In the genomic region with DNA sequence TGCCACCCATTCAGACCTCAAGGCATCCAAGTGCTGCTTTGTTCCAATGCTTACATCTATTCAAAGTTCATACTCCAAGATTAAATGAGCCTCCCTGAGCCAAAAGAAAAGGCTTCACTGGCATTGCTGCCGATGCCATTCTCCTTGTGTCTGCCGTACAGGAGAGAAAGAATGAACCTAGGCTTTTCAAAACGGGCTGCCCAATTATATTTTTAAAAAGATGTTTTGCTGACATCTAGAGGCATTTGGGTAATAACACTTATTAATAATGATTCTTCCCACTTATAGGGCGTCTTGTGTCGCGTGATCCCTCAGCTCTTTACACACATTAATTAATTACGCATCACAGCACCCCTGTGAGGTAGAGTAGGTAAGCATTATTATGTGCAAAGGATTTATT, we compare ENCODE assay signal across 11 cellular contexts.
DNase-seq lines count a peak whose midpoint lies in the region; ATAC-seq and TF ChIP-seq lines count a peak whose summit lies in the region.
"Had no signal": no experiment of that assay in that cellular context is flagged by ENCODE, and none has a peak within 500 bp of the region (broad histone marks: within the 10 kb centered on the region; RNA-seq: fewer than 3 reads in every experiment).

No MANE protein-coding gene starts in this region.

- no peak overlapping the region for H3K4me2 ChIP-seq in Karpas-422 (ENCODE audit: low read depth, low read length, poor library complexity, severe bottlenecking)
- H3K4me2 ChIP-seq in OCI-LY7 (ENCODE audit: low read length), result no peak overlapping the region

- POLR2A ChIA-PET in A673 (lab: Charles Lee; ENCODE audit: low non-redundant PET), result no interaction called here
- POLR2A ChIA-PET in OCI-LY7 (lab: Charles Lee), result no interaction called here

- H3K36me3 ChIP-seq in A673 (ENCODE audit: insufficient read depth, low read length, poor library complexity, severe bottlenecking) (no peaks in the 10 kb centered on the region), Karpas-422 (ENCODE audit: insufficient read depth, low read length) (no peaks in the 10 kb centered on the region), OCI-LY7 (ENCODE audit: insufficient read depth, low read length) (no peaks in the 10 kb centered on the region)

- DNase-seq in A673 (ENCODE audit: low spot score), result peak; percentile 58
- DNase-seq in Karpas-422, result peak; percentile 41
- DNase-seq in OCI-LY7 (ENCODE audit: low spot score), result no peak
- DNase-seq in foreskin keratinocyte, result peak; percentile 17 to 37
- no peak for DNase-seq in dedifferentiated amniotic fluid mesenchymal stem cell (ENCODE audit: extremely low spot score)
- DNase-seq in iPS-NIHi11 (ENCODE audit: low spot score), result no peak
- DNase-seq in cardiac septum (ENCODE audit: low spot score), result no peak
- DNase-seq in Right ventricle myocardium inferior (ENCODE audit: missing footprints), result no peak
- DNase-seq: endodermal cell, NCI-H510A treated with DMSO at 0.1 percent for 48 hours had no signal

- H3K27ac ChIP-seq in A673 (ENCODE audit: low read depth, low read length, poor library complexity, severe bottlenecking), result no peak overlapping the region
- no peak overlapping the region for H3K27ac ChIP-seq in Karpas-422 (ENCODE audit: low read length)
- no peak overlapping the region for H3K27ac ChIP-seq in OCI-LY7 (ENCODE audit: low read depth, low read length, poor library complexity, severe bottlenecking)
- H3K27ac ChIP-seq in foreskin keratinocyte, result no peak overlapping the region

- no peak overlapping the region for H3K9ac ChIP-seq in Karpas-422 (ENCODE audit: low read length)

- H3K9me3 ChIP-seq in A673 (ENCODE audit: low read depth, low read length, poor library complexity, severe bottlenecking) (no peaks in the 10 kb centered on the region), Karpas-422 (ENCODE audit: low read length) (no peaks in the 10 kb centered on the region), OCI-LY7 (ENCODE audit: low read length) (no peaks in the 10 kb centered on the region)

- no TSS peak for BruUV-seq in A673 (replicated peaks; lab: Mats Ljungman, UMichigan)
- BruUV-seq in OCI-LY7 (replicated peaks; lab: Mats Ljungman, UMichigan), result no TSS peak

- no peak overlapping the region for H3K4me3 ChIP-seq in A673 (ENCODE audit: low read depth, low read length, poor library complexity, severe bottlenecking)
- no peak overlapping the region for H3K4me3 ChIP-seq in Karpas-422 (ENCODE audit: low read length)
- no peak overlapping the region for H3K4me3 ChIP-seq in OCI-LY7 (ENCODE audit: low read depth, low read length, poor library complexity, severe bottlenecking)

- peak; percentile 32; the same call in 1 of the 2 replicates for TF ChIP-seq CTCF in A673 (conservative IDR thresholded peaks at IDR 0.05; ENCODE audit: low read depth, low read length)
- peak; percentile 29; the same call in 1 of the 2 replicates for TF ChIP-seq CTCF in OCI-LY7 (conservative IDR thresholded peaks at IDR 0.05; ENCODE audit: low read length)
- TF ChIP-seq CTCF in foreskin keratinocyte (conservative IDR thresholded peaks at IDR 0.05), result peak; percentile 74

- CTCF ChIA-PET in A673 (lab: Charles Lee), result no interaction called here
- CTCF ChIA-PET in OCI-LY7 (lab: Charles Lee; ENCODE audit: unreplicated experiment), result no interaction called here

- H3K4me1 ChIP-seq in A673 (ENCODE audit: insufficient read depth, low read length, poor library complexity, severe bottlenecking), result no peaks in the 10 kb centered on the region
- no peaks in the 10 kb centered on the region for H3K4me1 ChIP-seq in Karpas-422 (ENCODE audit: low read length)
- H3K4me1 ChIP-seq in OCI-LY7 (ENCODE audit: insufficient read depth, low read length, poor library complexity, severe bottlenecking), result no peaks in the 10 kb centered on the region
- no peaks in the 10 kb centered on the region for H3K4me1 ChIP-seq in foreskin keratinocyte

- H3K79me2 ChIP-seq in Karpas-422 (ENCODE audit: low read length), result no peaks in the 10 kb centered on the region
- no peaks in the 10 kb centered on the region for H3K79me2 ChIP-seq in OCI-LY7 (ENCODE audit: insufficient read depth, low read depth, low read length)

- H3K27me3 ChIP-seq in A673 (replicated peaks; ENCODE audit: insufficient read depth, low read depth, low read length, poor library complexity) (peaks cover 12% of the 10 kb centered on the region), Karpas-422 (ENCODE audit: low read length) (no peaks in the 10 kb centered on the region), foreskin keratinocyte (no peaks in the 10 kb centered on the region)

- H3K9me2 ChIP-seq in Karpas-422 (replicated peaks; ENCODE audit: insufficient read depth, low read length), result no peaks in the 10 kb centered on the region
- no peaks in the 10 kb centered on the region for H3K9me2 ChIP-seq in OCI-LY7 (ENCODE audit: insufficient read depth, low read length)

- H4K20me1 ChIP-seq in Karpas-422 (ENCODE audit: insufficient read depth, low read depth, low read length) (no peaks in the 10 kb centered on the region), OCI-LY7 (ENCODE audit: insufficient read depth, low read length) (no peaks in the 10 kb centered on the region)

- intact Hi-C loops in A673 (cut with micrococcal nuclease; ENCODE audit: unreplicated experiment) (loop anchor here (1.0 to 10.0 kb wide), 3 partner anchors 413 to 877 kb away; no protein-coding TSS in a partner anchor), OCI-LY7 (cut with micrococcal nuclease; ENCODE audit: unreplicated experiment) (no loop called here), cardiac septum (cut with DNase I) (no loop called here), Right ventricle myocardium inferior (cut with DNase I) (no loop called here)

- H2AFZ ChIP-seq in Karpas-422 (ENCODE audit: low read length), result no peak overlapping the region
- H2AFZ ChIP-seq in OCI-LY7 (ENCODE audit: low read length), result no peak overlapping the region

- ATAC-seq in foreskin keratinocyte, result peak; percentile 82
- no peak for ATAC-seq in Right ventricle myocardium inferior
- ATAC-seq: stimulated activated memory B cell treated with anti-CD40 and anti-IgM and Interleukin-4, amounts not matched to agents 10 μg/mL and 1 μg/mL and 100 μg/mL, for 72 hours had no signal

Comparison
In these comparisons a context has a peak if more than half of its experiments do, and no peak if none do; other contexts are left out.
1. DNase-seq: peak in A673 (single experiment), Karpas-422 (single experiment) and foreskin keratinocyte (2 of 2); none in OCI-LY7 (single experiment), dedifferentiated amniotic fluid mesenchymal stem cell (single experiment), iPS-NIHi11 (single experiment), cardiac septum (single experiment) and Right ventricle myocardium inferior (single experiment).
2. Peak in every context shown above with its lines, with median percentiles within 50 percentile points of each other: CTCF ChIP-seq.